Comparison of ENCODE assay signal across 2 cellular contexts in the genomic region with DNA sequence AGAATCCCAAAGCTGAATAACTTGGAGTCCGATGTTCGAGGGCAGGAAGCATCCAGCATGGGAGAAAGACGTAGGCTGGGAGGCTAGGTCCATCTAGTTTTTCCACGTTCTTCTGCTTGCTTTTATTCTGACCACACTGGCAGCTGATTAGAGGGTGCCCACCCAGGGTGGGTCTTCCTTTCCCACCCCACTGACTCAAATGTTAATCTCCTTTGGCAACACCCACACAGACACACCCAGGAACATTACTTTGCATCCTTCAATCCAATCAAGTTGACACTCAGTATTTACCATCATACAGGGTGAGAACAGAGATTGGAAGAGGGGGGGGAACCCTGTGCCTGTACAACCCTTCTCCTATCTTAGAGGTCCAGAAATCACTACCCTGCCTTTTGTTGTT.
A peak's percentile ranks its signal among the peaks of the same experiment; 100 is the strongest.
DNase-seq lines count a peak whose midpoint lies in the region; TF ChIP-seq lines count a peak whose summit lies in the region.
"Not testable (repeated sequence)": the region's sequence is repeated elsewhere in the genome, so short reads cannot be mapped to it uniquely, and the experiment has no call there.

No MANE protein-coding gene starts in this region.

- TF ChIP-seq CTCF in HEK293 (tag by site-specific recombination; IDR thresholded peaks at IDR 0.05) = not testable (repeated sequence)

- POLR2A ChIA-PET in HEK293 (lab: Yijun Ruan, JAX) = not testable (repeated sequence)

- not testable (repeated sequence) for H3K36me3 ChIP-seq in HEK293 (ENCODE audit: control insufficient read depth in 2 of 2, insufficient read depth in 1 of 2, low read length in 2 of 2)

- H3K4me3 ChIP-seq in HEK293 (ENCODE audit: low read depth, low read length) = not testable (repeated sequence)

- DNase-seq in islet precursor cell = peak; percentile 17

- H3K4me1 ChIP-seq in HEK293 (ENCODE audit: control insufficient read depth, insufficient read depth, low read length) = not testable (repeated sequence)

- CTCF ChIA-PET in HEK293 (lab: Yijun Ruan, JAX) = interaction anchor here (0.7 kb wide), 1 partner anchor 423 kb away, joined by 3 read pairs; no protein-coding TSS in a partner anchor

- not testable (repeated sequence) for H3K9me3 ChIP-seq in HEK293 (ENCODE audit: control insufficient read depth, insufficient read depth, low read depth, low read length)

- H3K27ac ChIP-seq in HEK293 (ENCODE audit: extremely low read depth, low read depth, low read length) = not testable (repeated sequence)

TF ChIP-seq in HEK293, 187 proteins besides CTCF, POLR2A, EP300 and RAD21:
- peak; percentile 19 for TF ChIP-seq SETDB1 (IDR thresholded peaks at IDR 0.05; ENCODE audit: insufficient read length, low read length)
- TF ChIP-seq KLF1 (tag by site-specific recombination; IDR thresholded peaks at IDR 0.05) = peak; percentile 99
